8 cellular contexts compared by ENCODE assay signal in the genomic region with DNA sequence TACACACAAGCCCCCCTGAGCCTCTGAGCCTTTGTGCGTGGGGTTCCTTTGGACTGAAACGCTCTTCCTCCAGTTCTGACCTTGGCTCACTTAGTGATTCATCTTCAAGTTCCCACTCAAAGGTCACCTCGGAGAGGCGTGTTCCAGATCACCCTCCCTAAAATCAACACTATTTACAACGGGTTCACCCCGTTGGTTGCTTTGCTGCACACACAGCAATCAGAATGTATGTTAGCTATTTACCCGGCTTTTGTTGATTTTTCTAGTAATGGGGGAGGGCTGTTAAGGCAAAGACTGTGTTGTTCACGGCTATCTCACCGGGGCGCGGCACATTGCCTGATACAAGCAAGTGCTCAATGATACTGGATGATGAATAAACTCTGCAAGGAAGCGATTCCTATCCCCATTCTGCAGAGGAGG. TPM values are rescaled to one million over a fixed set of nuclear protein-coding genes. Genes with fewer than 3 reads are reported as not detected.
A peak's percentile ranks its signal among the peaks of the same experiment; 100 is the strongest.
DNase-seq lines count a peak whose midpoint lies in the region; FAIRE-seq and TF ChIP-seq lines count a peak whose summit lies in the region.

No MANE protein-coding gene starts in this region.

- peaks cover 25% of the 10 kb centered on the region for H3K36me3 Mint-ChIP-seq in Caco-2 (ENCODE audit: insufficient read depth, unreplicated experiment)

- intact Hi-C loops in Caco-2 (cut with micrococcal nuclease; ENCODE audit: unreplicated experiment), result loop anchor here (10.0 kb wide), 1 partner anchor 62 kb away; the partner anchor contains the start of gene EEF2KMT
- intact Hi-C loops in PC-9 (cut with micrococcal nuclease; ENCODE audit: unreplicated experiment), result no loop called here

- H3K4me1 ChIP-seq in Caco-2 (peaks cover 23% of the 10 kb centered on the region), PC-9 (replicated peaks; ENCODE audit: insufficient read depth) (peaks cover 12% of the 10 kb centered on the region), esophagus (ENCODE audit: control insufficient read depth in 2 of 2, insufficient read depth in 2 of 2, low read length in 1 of 2) (peaks cover 0 to 3% of the 10 kb centered on the region in 2 donors), neutrophil (ENCODE audit: control insufficient read depth in 1 of 2, insufficient read depth in 1 of 2, low read depth in 1 of 2, low read length in 1 of 2) (peaks cover 12 to 16% of the 10 kb centered on the region in 2 experiments)

- H3K27ac ChIP-seq in PC-9 (no peak overlapping the region), esophagus (ENCODE audit: low read depth in 2 of 2, low read length in 1 of 2) (peak overlapping the region in 1 of 2 donors; percentile 51), neutrophil (no peak overlapping the region)

- POLR2A ChIA-PET in Caco-2 (lab: Charles Lee) (interaction anchor here (0.6 kb wide), 1 partner anchor 75 kb away, joined by 3 read pairs; no protein-coding TSS in a partner anchor), PC-9 (lab: Charles Lee; ENCODE audit: unreplicated experiment) (interaction anchor here (0.6 kb wide), 1 partner anchor 85 kb away, joined by 3 read pairs; no protein-coding TSS in a partner anchor)

- no peaks in the 10 kb centered on the region for H3K9me3 Mint-ChIP-seq in Caco-2 (ENCODE audit: unreplicated experiment)

- BruUV-seq in Caco-2 (replicated peaks; lab: Mats Ljungman, UMichigan) (no TSS peak), PC-9 (replicated peaks; lab: Mats Ljungman, UMichigan) (TSS peak; percentile 52)

- no peaks in the 10 kb centered on the region for H3K9me3 ChIP-seq in Caco-2
- no peaks in the 10 kb centered on the region for H3K9me3 ChIP-seq in PC-9 (ENCODE audit: insufficient read depth, low read depth)
- no peaks in the 10 kb centered on the region for H3K9me3 ChIP-seq in esophagus (ENCODE audit: control insufficient read depth in 2 of 2, insufficient read depth in 1 of 2, low read depth in 1 of 2, low read length in 1 of 2)
- H3K9me3 ChIP-seq in neutrophil, result no peaks in the 10 kb centered on the region

- peak overlapping the region; percentile 44 for H3K27ac Mint-ChIP-seq in Caco-2 (ENCODE audit: unreplicated experiment)

- H3K9me2 ChIP-seq in PC-9 (ENCODE audit: insufficient read depth), result no peaks in the 10 kb centered on the region

- peak overlapping the region; percentile 96 for H3K4me3 ChIP-seq in Caco-2 (ENCODE audit: low read depth, low read length)
- H3K4me3 ChIP-seq in PC-9, result peak overlapping the region; percentile 59
- peak overlapping the region; percentile 70 to 93 for H3K4me3 ChIP-seq in esophagus (ENCODE audit: low read depth in 1 of 2, low read length in 2 of 2)
- peak overlapping the region; percentile 72 to 79 for H3K4me3 ChIP-seq in neutrophil (ENCODE audit: low read depth in 1 of 2, low read length in 1 of 2)

- peaks cover 36% of the 10 kb centered on the region for H3K4me1 Mint-ChIP-seq in Caco-2 (ENCODE audit: low read depth, unreplicated experiment)

- H3K4me2 ChIP-seq in PC-9, result peak overlapping the region; percentile 76

- 0 out of 2 replicates have a peak, but pooled peaks cover 3% of the 10 kb centered on the region for H3K79me2 ChIP-seq in PC-9 (ENCODE audit: low read depth)

- peak in 1 of 2 experiments; percentile 13 for DNase-seq in Caco-2
- DNase-seq in PC-9, result no peak
- DNase-seq in NCI-H2029 (lab: John Stamatoyannopoulos, UW), result no peak
- DNase-seq in stimulated activated CD4-positive, alpha-beta T cell treated with anti-CD3 and anti-CD28 coated beads, Interleukin-4, amount 100 ng/mL, for 1 hour, result no peak
- DNase-seq in GM12891 (ENCODE audit: insufficient read length, low spot score), result no peak
- no peak for DNase-seq in OCI-M1 (lab: John Stamatoyannopoulos, UW)

- no peaks in the 10 kb centered on the region for H3F3A ChIP-seq in PC-9 (ENCODE audit: insufficient read depth, low read depth)

- no peak for TF ChIP-seq CTCF in Caco-2 (IDR thresholded peaks at IDR 0.05; ENCODE audit: insufficient read depth in 1 of 2, low read depth in 1 of 2, low read length in 1 of 2, severe bottlenecking in 1 of 2, unreplicated experiment in 1 of 2)
- TF ChIP-seq CTCF in PC-9 (conservative IDR thresholded peaks at IDR 0.05), result no peak
- no peak for TF ChIP-seq CTCF in neutrophil (IDR thresholded peaks at IDR 0.05)

- no peak for FAIRE-seq in GM12891 (lab: Jason Lieb, UNC)

- no peaks in the 10 kb centered on the region for H4K20me1 ChIP-seq in PC-9 (ENCODE audit: insufficient read depth)

- 29 to 33% methylated on average over 12 of the region's 12 CpGs for WGBS in esophagus, 2 donors

- H3K27me3 ChIP-seq in Caco-2 (replicated peaks; ENCODE audit: control insufficient read depth, insufficient read depth, low read length), result no peaks in the 10 kb centered on the region
- no peaks in the 10 kb centered on the region for H3K27me3 ChIP-seq in PC-9 (ENCODE audit: insufficient read depth, low read depth)
- H3K27me3 ChIP-seq in esophagus (ENCODE audit: control insufficient read depth in 1 of 2, insufficient read depth in 2 of 2, low read length in 2 of 2), result no peaks in the 10 kb centered on the region
- H3K27me3 ChIP-seq in neutrophil, result peaks cover 9% of the 10 kb centered on the region

- CTCF ChIA-PET in Caco-2 (lab: Charles Lee) (no interaction called here), PC-9 (lab: Charles Lee) (no interaction called here)

- H3K4me3 Mint-ChIP-seq in Caco-2 (ENCODE audit: unreplicated experiment), result peak overlapping the region; percentile 68

- H2AFZ ChIP-seq in PC-9, result peak overlapping the region; percentile 93

- no peak for TF ChIP-seq POLR2A in GM12891 (IDR thresholded peaks at IDR 0.05; ENCODE audit: low read depth, low read length)

- H3K27me3 Mint-ChIP-seq in Caco-2 (ENCODE audit: insufficient read depth, unreplicated experiment), result no peaks in the 10 kb centered on the region

- H3K36me3 ChIP-seq in Caco-2 (ENCODE audit: control insufficient read depth, insufficient read depth, low read length) (no peaks in the 10 kb centered on the region), PC-9 (ENCODE audit: low read depth) (no peaks in the 10 kb centered on the region), esophagus (ENCODE audit: control insufficient read depth in 2 of 2, insufficient read depth in 2 of 2, low read length in 1 of 2) (peaks cover 0 to 14% of the 10 kb centered on the region in 2 donors), neutrophil (peaks cover 6% of the 10 kb centered on the region)

TF ChIP-seq in GM12891, 5 proteins besides CTCF, POLR2A, EP300 and RAD21:
- TF ChIP-seq POU2F2 (IDR thresholded peaks at IDR 0.05; ENCODE audit: low read depth, low read length) (no peak), POLR2AphosphoS5 (IDR thresholded peaks at IDR 0.05; ENCODE audit: low read depth, low read length) (no peak), SPI1 (IDR thresholded peaks at IDR 0.05; ENCODE audit: low read depth, low read length) (no peak), PAX5 (IDR thresholded peaks at IDR 0.05; ENCODE audit: insufficient read depth, low read length, severe bottlenecking) (no peak), TAF1 (IDR thresholded peaks at IDR 0.05; ENCODE audit: low read depth, low read length) (no peak)

RNA-seq across cellular contexts. Expression of gene NAGPA, which starts 1.0 kb away (rescaled TPM):
- total RNA-seq in Caco-2 (2022) (15.9 and 16.7 TPM in 2 replicates), PC-9 (2021) (20.6 and 31.2 TPM in 2 replicates)
- 1 to 10 TPM; 5.5 to 9.6 TPM for polyA plus RNA-seq in esophagus
- 6.2 TPM for polyA plus RNA-seq in GM12891 (2012; ENCODE audit: low read depth, missing spikeins)

RNA-seq across cellular contexts. Expression of gene C16orf89, which starts 33.0 kb away (rescaled TPM):
- total RNA-seq in Caco-2 (2022), result not detected in 2 replicates
- total RNA-seq in PC-9 (2021), result not detected in 2 replicates
- polyA plus RNA-seq in esophagus, result under 1 TPM; 0.26 to 0.88 TPM
- not detected for polyA plus RNA-seq in GM12891 (2012; ENCODE audit: low read depth, missing spikeins)

RNA-seq across cellular contexts. Expression of gene ALG1, which starts 38.9 kb away (rescaled TPM):
- total RNA-seq in Caco-2 (2022), result 39.2 and 42.0 TPM in 2 replicates
- 37.3 and 38.1 TPM in 2 replicates for total RNA-seq in PC-9 (2021)
- 10 to 100 TPM in 1 of 2 donors, 1 to 10 TPM in 1; 7.6 to 12.5 TPM for polyA plus RNA-seq in esophagus
- 12.4 TPM for polyA plus RNA-seq in GM12891 (2012; ENCODE audit: low read depth, missing spikeins)
